Comparison of ENCODE assay signal across 26 cellular contexts in the genomic region with DNA sequence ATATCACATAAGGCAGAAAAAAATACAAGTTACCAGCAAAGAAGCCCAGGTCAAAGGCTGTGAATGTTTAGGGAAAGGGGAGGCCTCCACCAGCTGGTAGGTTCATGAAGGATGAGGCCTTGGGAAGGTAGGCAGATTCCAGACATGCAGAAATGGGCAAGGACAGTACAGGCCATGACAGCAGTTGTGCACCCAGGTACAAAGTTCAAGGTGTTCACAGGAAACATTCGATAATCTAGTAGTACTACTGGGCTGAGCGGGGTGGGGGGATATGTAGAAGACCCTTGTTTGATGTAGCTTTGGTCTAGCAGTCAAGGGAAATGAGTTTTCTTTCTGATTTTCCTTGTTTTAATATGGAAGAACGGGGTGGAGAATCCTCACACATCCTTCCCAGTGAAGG.
"Had no signal": no experiment of that assay in that cellular context is flagged by ENCODE, and none has a peak within 500 bp of the region (broad histone marks: within the 10 kb centered on the region; RNA-seq: fewer than 3 reads in every experiment).

No MANE protein-coding gene starts in this region.

- FAIRE-seq: colon had no signal

- H3K9ac ChIP-seq: parathyroid adenoma had no signal

- H3K9me3 Mint-ChIP-seq: activated CD8-positive, alpha-beta T cell treated with anti-CD3 and anti-CD28 coated beads for 36 hours; activated naive CD4-positive, alpha-beta T cell treated with anti-CD3 and anti-CD28 coated beads, Interleukin-2, amount 50 U/mL, for 24 hours; activated T-cell treated with anti-CD3 and anti-CD28 coated beads, Interleukin-2, amount 50 U/mL, for 4 hours; activated T-helper 17 cell treated with anti-CD3 and anti-CD28 coated beads, Interleukin-2, amount 50 U/mL, for 72 hours had no signal

- H3K36me3 ChIP-seq: esophagus squamous epithelium, heart right ventricle, lower lobe of right lung, right atrium auricular region, upper lobe of left lung, vagina had no signal

- H3K4me1 Mint-ChIP-seq: activated naive CD4-positive, alpha-beta T cell treated with anti-CD3 and anti-CD28 coated beads, Interleukin-2, amount 50 U/mL, for 24 hours had no signal

- H3K27me3 ChIP-seq: esophagus squamous epithelium, heart right ventricle, right atrium auricular region, testis, upper lobe of left lung, vagina had no signal

- ATAC-seq: activated CD8-positive, alpha-beta T cell treated with anti-CD3 and anti-CD28 coated beads for 36 hours; activated T-cell treated with anti-CD3 and anti-CD28 coated beads, Interleukin-2, amount 50 U/mL, for 4 hours; activated T-helper 17 cell treated with anti-CD3 and anti-CD28 coated beads, Interleukin-2, amount 50 U/mL, for 72 hours; heart right ventricle; left lobe of liver; lower lobe of right lung; T-helper 17 cell had no signal

- H3K27ac ChIP-seq: epithelial cell of prostate, heart right ventricle, lower lobe of right lung, parathyroid adenoma, upper lobe of left lung, vagina had no signal

- H3K4me3 Mint-ChIP-seq: activated CD8-positive, alpha-beta T cell treated with anti-CD3 and anti-CD28 coated beads for 36 hours; activated naive CD4-positive, alpha-beta T cell treated with anti-CD3 and anti-CD28 coated beads, Interleukin-2, amount 50 U/mL, for 24 hours; activated T-cell treated with anti-CD3 and anti-CD28 coated beads, Interleukin-2, amount 50 U/mL, for 4 hours; activated T-helper 17 cell treated with anti-CD3 and anti-CD28 coated beads, Interleukin-2, amount 50 U/mL, for 72 hours; T-helper 17 cell had no signal

- H3K36me3 Mint-ChIP-seq: activated naive CD4-positive, alpha-beta T cell treated with anti-CD3 and anti-CD28 coated beads, Interleukin-2, amount 50 U/mL, for 24 hours had no signal

- H3K9me3 ChIP-seq: esophagus squamous epithelium, heart right ventricle, lower lobe of right lung, right atrium auricular region, testis, upper lobe of left lung, vagina had no signal

- DNase-seq: activated CD4-positive, alpha-beta T cell treated with anti-CD3 and anti-CD28 coated beads, Interleukin-2, amount 50 U/mL, for 1 hour; activated CD8-positive, alpha-beta T cell treated with anti-CD3 and anti-CD28 coated beads for 36 hours; activated gamma-delta T cell treated with Interleukin-2 at 50 U/mL for 16 hours; activated T-cell treated with anti-CD3 and anti-CD28 coated beads, Interleukin-2, amount 50 U/mL, for 4 hours; anterior cingulate cortex; dermis blood vessel endothelial cell; effector CD4-positive, alpha-beta T cell; esophagus squamous epithelium; foreskin melanocyte; heart right ventricle; kidney glomerular epithelial cell; lower lobe of right lung; stimulated activated CD4-positive, alpha-beta T cell treated with anti-CD3 and anti-CD28 coated beads, Interleukin-2, amount 100 ng/mL, for 48 hours; stimulated activated naive CD4-positive, alpha-beta T cell treated with Interleukin-2 at 50 U/mL for 16 hours; T-helper 17 cell; T1000; testis; upper lobe of left lung had no signal

- H3K27ac Mint-ChIP-seq: activated CD8-positive, alpha-beta T cell treated with anti-CD3 and anti-CD28 coated beads for 36 hours; activated naive CD4-positive, alpha-beta T cell treated with anti-CD3 and anti-CD28 coated beads, Interleukin-2, amount 50 U/mL, for 24 hours; activated T-helper 17 cell treated with anti-CD3 and anti-CD28 coated beads, Interleukin-2, amount 50 U/mL, for 72 hours; T-helper 17 cell had no signal

- H3K4me3 ChIP-seq: esophagus squamous epithelium, heart right ventricle, lower lobe of right lung, right atrium auricular region, testis, upper lobe of left lung, vagina had no signal
